In the genomic region with DNA sequence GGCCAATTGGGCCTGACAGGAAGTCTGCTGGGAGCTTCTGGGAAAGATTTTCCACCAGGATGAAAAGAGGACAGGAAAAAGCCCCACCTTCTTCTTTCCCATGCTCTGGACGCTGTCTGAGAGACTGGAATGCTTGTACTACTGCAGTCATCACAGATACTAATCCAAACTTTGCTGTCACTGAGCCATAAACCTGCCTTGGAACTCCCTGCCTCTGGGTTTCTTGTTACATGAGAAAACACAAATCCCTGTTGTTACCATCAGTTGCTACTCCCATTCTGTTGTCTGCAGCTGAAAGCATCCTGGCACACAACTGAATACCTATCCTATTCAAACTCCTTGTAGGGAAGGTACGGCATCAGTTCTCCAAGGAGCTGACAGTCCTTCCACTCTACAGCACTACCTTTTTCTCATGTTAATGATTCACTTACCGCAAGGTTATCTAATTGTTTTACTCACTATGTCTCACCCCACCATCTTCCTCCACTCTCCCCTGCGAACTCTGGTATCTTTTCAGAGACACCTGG, we compare ENCODE assay signal across 13 cellular contexts.
DNase-seq lines count a peak whose midpoint lies in the region; ATAC-seq and TF ChIP-seq lines count a peak whose summit lies in the region.
"Had no signal": no experiment of that assay in that cellular context is flagged by ENCODE, and none has a peak within 500 bp of the region (broad histone marks: within the 10 kb centered on the region; RNA-seq: fewer than 3 reads in every experiment).

No MANE protein-coding gene starts in this region.

- peak overlapping the region; percentile 16 for H3K27ac Mint-ChIP-seq in glutamatergic neuron (ENCODE audit: unreplicated experiment)
- H3K27ac Mint-ChIP-seq: stimulated activated naive CD8-positive, alpha-beta T cell treated with anti-CD3 and anti-CD28 coated beads, Interleukin-15, amount 100 ng/mL, for 72 hours had no signal

- H3K27me3 ChIP-seq in trophoblast cell (ENCODE audit: insufficient read depth, low read length) (no peaks in the 10 kb centered on the region), dorsolateral prefrontal cortex (no peaks in the 10 kb centered on the region), WERI-Rb-1 (ENCODE audit: insufficient read depth, low read depth, severe bottlenecking) (no peaks in the 10 kb centered on the region)
- H3K27me3 ChIP-seq: body of pancreas had no signal

- peak overlapping the region; percentile 59 for H2BK120ac ChIP-seq in trophoblast cell (ENCODE audit: insufficient read depth, low read length, poor library complexity)

- no peak overlapping the region for H4K91ac ChIP-seq in trophoblast cell (ENCODE audit: low read depth, low read length)

- peaks cover 3% of the 10 kb centered on the region for H3K4me1 Mint-ChIP-seq in glutamatergic neuron (ENCODE audit: low read depth, unreplicated experiment)
- H3K4me1 Mint-ChIP-seq: stimulated activated naive CD8-positive, alpha-beta T cell treated with anti-CD3 and anti-CD28 coated beads, Interleukin-15, amount 100 ng/mL, for 72 hours had no signal

- TF ChIP-seq CTCF in glutamatergic neuron (IDR thresholded peaks at IDR 0.05; ENCODE audit: partially characterized antibody, unreplicated experiment) (no peak), dorsolateral prefrontal cortex (IDR thresholded peaks at IDR 0.05 in 54 of 56, conservative IDR thresholded peaks at IDR 0.05 in 2 of 56; ENCODE audit: low read depth in 1 of 56, partially characterized antibody in 56 of 56) (no peak), WERI-Rb-1 (IDR thresholded peaks at IDR 0.05; ENCODE audit: low read depth, low read length) (no peak)

- H4K8ac ChIP-seq in trophoblast cell (ENCODE audit: low read depth, low read length) = peak overlapping the region; percentile 84

- H3K4me2 ChIP-seq in trophoblast cell (ENCODE audit: low read length) = no peak overlapping the region

- peak overlapping the region; percentile 85 for H2BK5ac ChIP-seq in trophoblast cell (ENCODE audit: low read depth, low read length, poor library complexity)

- no peak overlapping the region for H2AFZ ChIP-seq in trophoblast cell (ENCODE audit: insufficient read depth, low read length, poor library complexity)

- no peak overlapping the region for H3K4me3 ChIP-seq in trophoblast cell (ENCODE audit: low read depth, low read length)
- H3K4me3 ChIP-seq in dorsolateral prefrontal cortex = no peak overlapping the region
- H3K4me3 ChIP-seq in WERI-Rb-1 (ENCODE audit: low read depth, low read length) = no peak overlapping the region
- H3K4me3 ChIP-seq: body of pancreas had no signal

- peaks cover 13 to 22% of the 10 kb centered on the region in 2 experiments for H3K36me3 ChIP-seq in trophoblast cell (ENCODE audit: control insufficient read depth in 1 of 2, insufficient read depth in 2 of 2, low read length in 2 of 2)
- peaks cover 74% of the 10 kb centered on the region for H3K36me3 ChIP-seq in WERI-Rb-1

- no peak overlapping the region for H2BK12ac ChIP-seq in trophoblast cell (ENCODE audit: low read length)

- H3K23ac ChIP-seq in trophoblast cell (ENCODE audit: low read length) = no peak overlapping the region

- intact Hi-C loops in dorsolateral prefrontal cortex (cut with DNase I) = no loop called here

- H3K36me3 Mint-ChIP-seq in glutamatergic neuron (ENCODE audit: unreplicated experiment) = no peaks in the 10 kb centered on the region

- H3K4me1 ChIP-seq in trophoblast cell (ENCODE audit: control insufficient read depth in 1 of 2, insufficient read depth in 2 of 2, low read length in 2 of 2) = peaks cover 29 to 35% of the 10 kb centered on the region in 2 experiments
- H3K4me1 ChIP-seq: body of pancreas had no signal

- H3K4ac ChIP-seq in trophoblast cell (ENCODE audit: low read depth, low read length) = no peak overlapping the region

- H3K9ac ChIP-seq in trophoblast cell (ENCODE audit: low read length) = no peak overlapping the region

- H3K4me3 Mint-ChIP-seq in glutamatergic neuron (ENCODE audit: unreplicated experiment) = peak overlapping the region; percentile 3
- H3K4me3 Mint-ChIP-seq: stimulated activated naive CD8-positive, alpha-beta T cell treated with anti-CD3 and anti-CD28 coated beads, Interleukin-15, amount 100 ng/mL, for 72 hours had no signal

- H3K79me2 ChIP-seq in trophoblast cell (ENCODE audit: control insufficient read depth, insufficient read depth, low read length, poor library complexity) = no peaks in the 10 kb centered on the region

- peaks cover 3% of the 10 kb centered on the region for H3K9me3 Mint-ChIP-seq in glutamatergic neuron (ENCODE audit: unreplicated experiment)
- H3K9me3 Mint-ChIP-seq: stimulated activated naive CD8-positive, alpha-beta T cell treated with anti-CD3 and anti-CD28 coated beads, Interleukin-15, amount 100 ng/mL, for 72 hours had no signal

- H3K27ac ChIP-seq in trophoblast cell (ENCODE audit: low read depth, low read length) (peak overlapping the region; percentile 79), dorsolateral prefrontal cortex (peak overlapping the region in 1 of 59 donors; percentile 24), WERI-Rb-1 (no peak overlapping the region)
- H3K27ac ChIP-seq: body of pancreas had no signal

- no peak for ATAC-seq in GM19324 (IDR thresholded peaks at IDR 0.05; ENCODE audit: low FRiP score, unreplicated experiment)
- ATAC-seq: body of pancreas; stimulated activated naive CD8-positive, alpha-beta T cell treated with anti-CD3 and anti-CD28 coated beads, Interleukin-15, amount 100 ng/mL, for 72 hours had no signal

- H3K9me3 ChIP-seq in trophoblast cell (ENCODE audit: insufficient read depth, low read depth, low read length) (no peaks in the 10 kb centered on the region), WERI-Rb-1 (ENCODE audit: severe bottlenecking) (no peaks in the 10 kb centered on the region)
- H3K9me3 ChIP-seq: body of pancreas had no signal

- DNase-seq in H4 (ENCODE audit: low spot score) = peak; percentile 16
- peak; percentile 33 for DNase-seq in SK-MEL-5 (ENCODE audit: low read depth, low spot score)
- DNase-seq in glutamatergic neuron = no peak
- peak; percentile 32 to 56 for DNase-seq in trophoblast cell
- no peak for DNase-seq in dorsolateral prefrontal cortex
- no peak for DNase-seq in globus pallidus (ENCODE audit: low spot score)
- no peak for DNase-seq in WERI-Rb-1
- DNase-seq: activated CD4-positive, alpha-beta T cell treated with anti-CD3 and anti-CD28 coated beads, Interleukin-2, amount 50 U/mL, for 48 hours; body of pancreas; GF-D8; MM.1S; stimulated activated naive CD8-positive, alpha-beta T cell treated with anti-CD3 and anti-CD28 coated beads, Interleukin-15, amount 100 ng/mL, for 72 hours had no signal

- peaks cover 14% of the 10 kb centered on the region for H3K79me1 ChIP-seq in trophoblast cell (ENCODE audit: low read length)

- WGBS in trophoblast cell (ENCODE audit: extremely low coverage, insufficient coverage, insufficient read length) = no CpG with 5 or more reads among the region's 4 CpGs

- peak overlapping the region; percentile 92 for H3K18ac ChIP-seq in trophoblast cell (ENCODE audit: low read length)

- H3K27me3 Mint-ChIP-seq in glutamatergic neuron (ENCODE audit: unreplicated experiment) = no peaks in the 10 kb centered on the region
- H3K27me3 Mint-ChIP-seq: stimulated activated naive CD8-positive, alpha-beta T cell treated with anti-CD3 and anti-CD28 coated beads, Interleukin-15, amount 100 ng/mL, for 72 hours had no signal

- in situ Hi-C loops in SK-MEL-5 (cut with HindIII; ENCODE audit: low pct_unique_long_range_greater_than_20kb, low sequenced_read_pairs) = no loop called here

- no peak overlapping the region for H3K14ac ChIP-seq in trophoblast cell (ENCODE audit: low read length)

- no peak overlapping the region for H2AK5ac ChIP-seq in trophoblast cell (ENCODE audit: low read length)

- no peak overlapping the region for H4K12ac ChIP-seq in trophoblast cell (ENCODE audit: low read depth, low read length)

Comparison
In these comparisons a context has a peak if more than half of its experiments do, and no peak if none do; other contexts are left out.
1. DNase-seq: peak in H4 (single experiment), SK-MEL-5 (single experiment) and trophoblast cell (2 of 2); none in glutamatergic neuron (single experiment), dorsolateral prefrontal cortex (0 of 10), globus pallidus (single experiment) and WERI-Rb-1 (single experiment).